9 cellular contexts compared by ENCODE assay signal in genomic region chr2:147980940-147981339, GRCh38.
"Had no signal": no experiment of that assay in that cellular context is flagged by ENCODE, and none has a peak within 500 bp of the region (broad histone marks: within the 10 kb centered on the region; RNA-seq: fewer than 3 reads in every experiment).

No MANE protein-coding gene starts in this region.

- H3K27me3 Mint-ChIP-seq: IgD-negative memory B cell had no signal

- H3K27ac ChIP-seq: GM23248 had no signal

- H3K4me3 ChIP-seq: GM23248, HAP-1 had no signal

- H3K27ac Mint-ChIP-seq: HFFc6, IgD-negative memory B cell had no signal

- H2AFZ ChIP-seq: GM23248 had no signal

- FAIRE-seq: HTR-8/SVneo had no signal

- H3K9me3 ChIP-seq: HAP-1 had no signal

- H3K36me3 ChIP-seq: HAP-1 had no signal

- ATAC-seq: HCT116 had no signal

- DNase-seq: GM23248, GOT3, H7, HFFc6, KBM-7 had no signal

- H3K9ac ChIP-seq: GM23248 had no signal

- H3K4me3 Mint-ChIP-seq: HFFc6 had no signal
